1 cellular context compared by ENCODE assay signal in genomic region chr6:13488896-13489237, GRCh38.
TF ChIP-seq lines count a peak whose summit lies in the region.

No MANE protein-coding gene starts in this region.

TF ChIP-seq in WTC11, 78 proteins besides CTCF, POLR2A, EP300 and RAD21 (continued from another document):
- no peak for TF ChIP-seq AFF4 (CRISPR knock-in tag; IDR thresholded peaks at IDR 0.05; ENCODE audit: borderline replicate concordance)
- TF ChIP-seq ZNF263 (CRISPR knock-in tag; IDR thresholded peaks at IDR 0.05; ENCODE audit: low read depth), result no peak
- TF ChIP-seq E2F4 (CRISPR knock-in tag; IDR thresholded peaks at IDR 0.05; ENCODE audit: borderline replicate concordance, low read depth), result no peak
- TF ChIP-seq NFE2L1 (CRISPR knock-in tag; IDR thresholded peaks at IDR 0.05), result no peak
- no peak for TF ChIP-seq MXD4 (CRISPR knock-in tag; IDR thresholded peaks at IDR 0.05; ENCODE audit: borderline replicate concordance)
- TF ChIP-seq RORB (CRISPR knock-in tag; IDR thresholded peaks at IDR 0.05), result no peak
- no peak for TF ChIP-seq FOXP4 (CRISPR knock-in tag; IDR thresholded peaks at IDR 0.05)
- TF ChIP-seq RELA (CRISPR knock-in tag; IDR thresholded peaks at IDR 0.05; ENCODE audit: borderline replicate concordance), result no peak
- no peak for TF ChIP-seq ZNF671 (CRISPR knock-in tag; IDR thresholded peaks at IDR 0.05)
- no peak for TF ChIP-seq PRRX2 (CRISPR knock-in tag; IDR thresholded peaks at IDR 0.05)
- no peak for TF ChIP-seq ESRRA (CRISPR knock-in tag; IDR thresholded peaks at IDR 0.05; ENCODE audit: borderline replicate concordance)
- no peak for TF ChIP-seq ATF2 (CRISPR knock-in tag; IDR thresholded peaks at IDR 0.05; ENCODE audit: borderline replicate concordance, low read depth)
TF ChIP-seq in WTC11: peak in this region for 0.
